18 cellular contexts compared by ENCODE assay signal in genomic region chr11:47340980-47341775, GRCh38. TPM values are rescaled to one million over a fixed set of nuclear protein-coding genes. Genes with fewer than 3 reads are reported as not detected.
A peak's percentile ranks its signal among the peaks of the same experiment; 100 is the strongest.
DNase-seq lines count a peak whose midpoint lies in the region; ATAC-seq and TF ChIP-seq lines count a peak whose summit lies in the region.
"Had no signal": no experiment of that assay in that cellular context is flagged by ENCODE, and none has a peak within 500 bp of the region (broad histone marks: within the 10 kb centered on the region; RNA-seq: fewer than 3 reads in every experiment).

No MANE protein-coding gene starts in this region.

- ATAC-seq in Right ventricle myocardium inferior (peak; percentile 4), left lobe of liver (peak; percentile 17), HG03432 (IDR thresholded peaks at IDR 0.05; ENCODE audit: unreplicated experiment) (no peak), GM18870 (IDR thresholded peaks at IDR 0.05; ENCODE audit: unreplicated experiment) (no peak)

- H3K4me1 ChIP-seq in right atrium auricular region: peaks cover 0 to 5% of the 10 kb centered on the region in 2 donors
- no peaks in the 10 kb centered on the region for H3K4me1 ChIP-seq in MM.1S (ENCODE audit: low read length)
- H3K4me1 ChIP-seq: SJSA1 had no signal

- no peaks in the 10 kb centered on the region for H3K9me3 ChIP-seq in right atrium auricular region
- H3K9me3 ChIP-seq in MM.1S (replicated peaks; ENCODE audit: insufficient read depth, low read length): no peaks in the 10 kb centered on the region
- H3K9me3 ChIP-seq: SJSA1 had no signal

- TF ChIP-seq CTCF in right atrium auricular region (IDR thresholded peaks at IDR 0.05) (no peak), fibroblast of the aortic adventitia (IDR thresholded peaks at IDR 0.05; ENCODE audit: insufficient read depth, low read length) (no peak), MM.1S (IDR thresholded peaks at IDR 0.05; ENCODE audit: low read length) (no peak)

- no peaks in the 10 kb centered on the region for H3K27me3 ChIP-seq in right atrium auricular region
- peaks cover 19% of the 10 kb centered on the region for H3K27me3 ChIP-seq in MM.1S (replicated peaks; ENCODE audit: insufficient read depth, low read length)

- H4K20me1 ChIP-seq in MM.1S (ENCODE audit: insufficient read depth, low read length): no peaks in the 10 kb centered on the region

- no peaks in the 10 kb centered on the region for H3K79me2 ChIP-seq in MM.1S (ENCODE audit: low read length)

- no peak overlapping the region for H3K9ac ChIP-seq in MM.1S (ENCODE audit: low read length)

- H3K36me3 ChIP-seq in right atrium auricular region (peaks cover 87% of the 10 kb centered on the region), MM.1S (replicated peaks; ENCODE audit: insufficient read depth, low read length) (no peaks in the 10 kb centered on the region)
- H3K36me3 ChIP-seq: SJSA1 had no signal

- H2AFZ ChIP-seq in MM.1S (ENCODE audit: low read length): no peak overlapping the region

- no peak overlapping the region for H3K4me2 ChIP-seq in MM.1S (ENCODE audit: low read depth, low read length)

- intact Hi-C loops in Right ventricle myocardium inferior (cut with DNase I): no loop called here

- H3F3A ChIP-seq in MM.1S (ENCODE audit: insufficient read depth, low read length): no peaks in the 10 kb centered on the region

- no peaks in the 10 kb centered on the region for H3K9me2 ChIP-seq in MM.1S (replicated peaks; ENCODE audit: insufficient read depth, low read length)

- H3K4me3 ChIP-seq in right atrium auricular region (no peak overlapping the region), fibroblast of the aortic adventitia (ENCODE audit: low read depth, low read length) (no peak overlapping the region), MM.1S (ENCODE audit: low read length) (no peak overlapping the region)
- H3K4me3 ChIP-seq: SJSA1 had no signal

- H3K27ac ChIP-seq in right atrium auricular region (no peak overlapping the region), MM.1S (ENCODE audit: low read length) (no peak overlapping the region)
- H3K27ac ChIP-seq: SJSA1 had no signal

- DNase-seq in Right ventricle myocardium inferior (ENCODE audit: missing footprints): no peak
- no peak for DNase-seq in right atrium auricular region (ENCODE audit: low spot score)
- peak; percentile 15 for DNase-seq in fibroblast of the aortic adventitia (ENCODE audit: low read depth)
- no peak for DNase-seq in left lobe of liver (ENCODE audit: low spot score)
- no peak for DNase-seq in MM.1S
- DNase-seq in NCI-H1930 (lab: John Stamatoyannopoulos, UW): no peak
- DNase-seq: Calu3, GOT3, HFFc6, NCI-H1436, NCI-H2081 treated with DMSO at 0.1 percent for 48 hours, NCI-H524, RPMI8226 had no signal

RNA-seq across cellular contexts. Expression of gene MYBPC3, which starts 11.3 kb away (rescaled TPM):
- total RNA-seq in Right ventricle myocardium inferior (2,397 TPM), right atrium auricular region (1,000 to 10,000 TPM in 1 of 2 donors, 100 to 1,000 TPM in 1; 797 to 1,210 TPM), fibroblast of the aortic adventitia (ENCODE audit: low replicate concordance) (not detected in 2 replicates), left lobe of liver (0.08 TPM)
- total RNA-seq: A172, Calu3, G401, HFFc6, SJSA1 had no signal

RNA-seq across cellular contexts. Expression of gene SPI1, which starts 37.2 kb away (rescaled TPM):
- 14.6 TPM for total RNA-seq in Right ventricle myocardium inferior
- total RNA-seq in right atrium auricular region: 10 to 100 TPM in 1 of 2 donors, 1 to 10 TPM in 1; 7.5 to 23.1 TPM
- not detected in 2 replicates for total RNA-seq in fibroblast of the aortic adventitia (ENCODE audit: low replicate concordance)
- total RNA-seq in left lobe of liver: 10.9 TPM
- total RNA-seq: A172, Calu3, G401, HFFc6, SJSA1 had no signal

Comparison
In these comparisons a context has a peak if more than half of its experiments do, and no peak if none do; other contexts are left out.
1. ATAC-seq: peak in Right ventricle myocardium inferior (single experiment) and left lobe of liver (single experiment); none in HG03432 (single experiment) and GM18870 (single experiment).
2. RNA of gene MYBPC3, which starts 11.3 kb away (total RNA-seq): 2,397 TPM in Right ventricle myocardium inferior (single experiment) and 797 to 1,210 TPM in right atrium auricular region; 0.08 TPM in left lobe of liver (single experiment) and not detected in fibroblast of the aortic adventitia; every median in the first group is over 100 times any median in the second.